Comparison of ENCODE assay signal across 10 cellular contexts in genomic region chr15:78396976-78397375, GRCh38. TPM values are rescaled to one million over a fixed set of nuclear protein-coding genes. Genes with fewer than 3 reads are reported as not detected.
DNase-seq lines count a peak whose midpoint lies in the region; ATAC-seq and TF ChIP-seq lines count a peak whose summit lies in the region.
"Had no signal": no experiment of that assay in that cellular context is flagged by ENCODE, and none has a peak within 500 bp of the region (broad histone marks: within the 10 kb centered on the region; RNA-seq: fewer than 3 reads in every experiment).

No MANE protein-coding gene starts in this region.

- H3K27ac ChIP-seq in transverse colon, result peak overlapping the region in 3 of 4 donors; percentile 26 to 32 (median 30)

- H3K4me1 ChIP-seq in transverse colon, result peaks cover 0 to 18% (median 9%) of the 10 kb centered on the region in 4 donors

- H3K9me3 Mint-ChIP-seq in nephron progenitor cell, result no peaks in the 10 kb centered on the region
- no peaks in the 10 kb centered on the region for H3K9me3 Mint-ChIP-seq in effector memory CD8-positive, alpha-beta T cell
- H3K9me3 Mint-ChIP-seq: activated naive CD8-positive, alpha-beta T cell treated with anti-CD3 and anti-CD28 coated beads, Interleukin-2, amount 50 U/mL, for 24 hours; T-helper 1 cell treated with Interleukin-12 subunit alpha and Interleukin-12 subunit beta and Interleukin-4 antibody, amounts not matched to agents 30 μg/mL and 1 μg/mL, for 36 hours had no signal

- intact Hi-C loops in transverse colon (cut with DNase I; ENCODE audit: low total_unique reads), result no loop called here

- H3K9me3 ChIP-seq in transverse colon, result no peaks in the 10 kb centered on the region

- no peak for ATAC-seq in effector memory CD8-positive, alpha-beta T cell (replicated peaks)
- ATAC-seq: activated naive CD8-positive, alpha-beta T cell treated with anti-CD3 and anti-CD28 coated beads, Interleukin-2, amount 50 U/mL, for 24 hours had no signal

- peaks cover 28% of the 10 kb centered on the region for H3K4me1 Mint-ChIP-seq in nephron progenitor cell
- no peaks in the 10 kb centered on the region for H3K4me1 Mint-ChIP-seq in effector memory CD8-positive, alpha-beta T cell (ENCODE audit: low read depth in 2 of 2)
- H3K4me1 Mint-ChIP-seq: activated naive CD8-positive, alpha-beta T cell treated with anti-CD3 and anti-CD28 coated beads, Interleukin-2, amount 50 U/mL, for 24 hours had no signal

- no peaks in the 10 kb centered on the region for H3K36me3 Mint-ChIP-seq in nephron progenitor cell (ENCODE audit: low read depth)
- H3K36me3 Mint-ChIP-seq in effector memory CD8-positive, alpha-beta T cell (ENCODE audit: insufficient read depth), result peaks cover 3% of the 10 kb centered on the region

- no peak for TF ChIP-seq POLR2A in transverse colon (IDR thresholded peaks at IDR 0.05)

- no peaks in the 10 kb centered on the region for H3K36me3 ChIP-seq in transverse colon

- WGBS in transverse colon (ENCODE audit: low coverage in 1 of 2), 2 donors, result 37% methylated on average over 9 of the region's 9 CpGs; no CpG with 5 or more reads in 1 of the 2 donors

- H3K4me3 Mint-ChIP-seq in nephron progenitor cell, result no peak overlapping the region
- no peak overlapping the region for H3K4me3 Mint-ChIP-seq in effector memory CD8-positive, alpha-beta T cell
- H3K4me3 Mint-ChIP-seq: activated naive CD8-positive, alpha-beta T cell treated with anti-CD3 and anti-CD28 coated beads, Interleukin-2, amount 50 U/mL, for 24 hours; T-helper 1 cell treated with Interleukin-12 subunit alpha and Interleukin-12 subunit beta and Interleukin-4 antibody, amounts not matched to agents 30 μg/mL and 1 μg/mL, for 36 hours had no signal

- no peak for TF ChIP-seq EP300 in transverse colon (IDR thresholded peaks at IDR 0.05; ENCODE audit: low read depth)

- peaks cover 36% of the 10 kb centered on the region for H3K27me3 Mint-ChIP-seq in nephron progenitor cell (ENCODE audit: low read depth, poor library complexity)
- peaks cover 6 to 28% of the 10 kb centered on the region in 2 donors for H3K27me3 Mint-ChIP-seq in effector memory CD8-positive, alpha-beta T cell
- H3K27me3 Mint-ChIP-seq: activated naive CD8-positive, alpha-beta T cell treated with anti-CD3 and anti-CD28 coated beads, Interleukin-2, amount 50 U/mL, for 24 hours had no signal

- peak; percentile 48 to 73 (median 50) for TF ChIP-seq CTCF in transverse colon (IDR thresholded peaks at IDR 0.05)
- TF ChIP-seq CTCF in nephron progenitor cell (IDR thresholded peaks at IDR 0.05), result no peak

- no peak overlapping the region for H3K27ac Mint-ChIP-seq in nephron progenitor cell
- H3K27ac Mint-ChIP-seq in effector memory CD8-positive, alpha-beta T cell, result no peak overlapping the region
- H3K27ac Mint-ChIP-seq: activated naive CD8-positive, alpha-beta T cell treated with anti-CD3 and anti-CD28 coated beads, Interleukin-2, amount 50 U/mL, for 24 hours; T-helper 1 cell treated with Interleukin-12 subunit alpha and Interleukin-12 subunit beta and Interleukin-4 antibody, amounts not matched to agents 30 μg/mL and 1 μg/mL, for 36 hours had no signal

- H3K27me3 ChIP-seq in transverse colon, result no peaks in the 10 kb centered on the region

- in situ Hi-C loops in transverse colon (cut with MboI; ENCODE audit: low pct_ligation_motif_present in 1 of 4, low pct_unique_long_range_greater_than_20kb in 1 of 4, low sequenced_read_pairs in 3 of 4), result no loop called here

- DNase-seq in SIG-M5 treated with dmso at 0.1 percent for 504 hours (lab: John Stamatoyannopoulos, UW; ENCODE audit: unreplicated experiment), result peak; percentile 57
- DNase-seq in SIG-M5 (lab: John Stamatoyannopoulos, UW), result no peak
- peak; percentile 20 for DNase-seq in amniotic epithelial cell (ENCODE audit: low read depth)
- DNase-seq in iris pigment epithelial cell (ENCODE audit: low read depth), result peak; percentile 23
- peak; percentile 85 for DNase-seq in transverse colon
- no peak for DNase-seq in nephron progenitor cell
- DNase-seq in effector memory CD8-positive, alpha-beta T cell, result no peak
- DNase-seq in NCI-H187 treated with DMSO at 0.1 percent for 48 hours (lab: John Stamatoyannopoulos, UW), result no peak
- DNase-seq: activated naive CD8-positive, alpha-beta T cell treated with anti-CD3 and anti-CD28 coated beads, Interleukin-2, amount 50 U/mL, for 24 hours had no signal

- H3K4me3 ChIP-seq in transverse colon, result no peak overlapping the region

RNA-seq across cellular contexts. Expression of gene IREB2, which starts 41.0 kb away (rescaled TPM):
- 10 to 100 TPM; 20.1 to 71.7 (median 40.7) TPM for total RNA-seq in transverse colon

RNA-seq across cellular contexts. Expression of gene CRABP1, which starts 56.8 kb away (rescaled TPM):
- total RNA-seq in transverse colon, result 1 to 10 TPM in 2 of 4 donors, not detected in 2; 1.9 to 2.7 TPM

Comparison
In these comparisons a context has a peak if more than half of its experiments do, and no peak if none do; other contexts are left out.
1. DNase-seq: peak in SIG-M5 treated with dmso at 0.1 percent for 504 hours (single experiment), amniotic epithelial cell (single experiment), iris pigment epithelial cell (single experiment) and transverse colon (single experiment); none in SIG-M5 (single experiment), nephron progenitor cell (single experiment), effector memory CD8-positive, alpha-beta T cell (0 of 3) and NCI-H187 treated with DMSO at 0.1 percent for 48 hours (single experiment).